ENCODE assay signal across 10 cellular contexts in the genomic region with DNA sequence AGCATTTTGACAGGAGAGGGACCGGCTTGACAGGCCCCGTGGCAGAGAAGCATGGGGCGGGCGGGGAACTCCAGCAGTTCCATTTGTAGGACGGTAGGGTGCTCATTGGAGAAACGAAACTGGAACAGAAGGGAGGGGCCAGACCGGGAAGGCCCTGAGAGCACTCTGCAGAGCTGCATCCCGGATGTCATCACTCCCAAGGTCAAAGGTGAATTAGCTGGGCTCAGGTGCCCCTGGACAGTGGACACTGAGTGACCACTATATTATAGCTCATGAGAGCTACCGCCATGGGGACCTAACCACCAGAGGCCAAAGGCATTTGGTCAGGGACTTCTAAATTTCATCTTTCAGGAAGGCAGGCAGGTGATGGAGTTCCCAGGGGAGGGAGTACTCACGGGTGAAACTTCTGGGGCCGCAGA. TPM values are rescaled to one million over a fixed set of nuclear protein-coding genes. Genes with fewer than 3 reads are reported as not detected.
DNase-seq lines count a peak whose midpoint lies in the region; ATAC-seq, FAIRE-seq and TF ChIP-seq lines count a peak whose summit lies in the region.
"Had no signal": no experiment of that assay in that cellular context is flagged by ENCODE, and none has a peak within 500 bp of the region (broad histone marks: within the 10 kb centered on the region; RNA-seq: fewer than 3 reads in every experiment).

No MANE protein-coding gene starts in this region.

- H2AFZ ChIP-seq in K562 (ENCODE audit: low read depth, low read length) = no peak overlapping the region

- peaks cover 34% of the 10 kb centered on the region for H3K36me3 Mint-ChIP-seq in activated naive CD4-positive, alpha-beta T cell treated with anti-CD3 and anti-CD28 coated beads, Interleukin-2, amount 50 U/mL, for 24 hours

- CTCF ChIA-PET in K562 (lab: Yijun Ruan, JAX; ENCODE audit: low intra/inter-chr PET ratio) = no interaction called here

- in situ Hi-C loops in K562 (cut with MboI) = no loop called here

- FAIRE-seq in K562 (lab: Jason Lieb, UNC) = no peak
- FAIRE-seq: islet of Langerhans, TTC549 had no signal

- no TSS peak for BruUV-seq in K562 (replicated peaks; lab: Mats Ljungman, UMichigan)

- H3K4me1 Mint-ChIP-seq in activated naive CD4-positive, alpha-beta T cell treated with anti-CD3 and anti-CD28 coated beads, Interleukin-2, amount 50 U/mL, for 24 hours = peaks cover 70% of the 10 kb centered on the region

- H3K4me3 ChIP-seq in K562 (no peak overlapping the region), urinary bladder (ENCODE audit: low read depth, low read length) (no peak overlapping the region)

- H3K27me3 ChIP-seq in K562 (ENCODE audit: control insufficient read depth in 2 of 2, insufficient read depth in 2 of 2, low read length in 2 of 2) = no peaks in the 10 kb centered on the region; a peak in 1 of 5 replicates

- H3K9ac ChIP-seq in K562 (ENCODE audit: insufficient read depth in 1 of 2, low read depth in 2 of 2, low read length in 2 of 2) = peak overlapping the region in 1 of 2 experiments; percentile 60; a peak in 1 of 4 replicates

- peaks cover 83% of the 10 kb centered on the region for H3K36me3 ChIP-seq in K562 (ENCODE audit: control insufficient read depth, insufficient read depth, low read length)
- H3K36me3 ChIP-seq in urinary bladder (ENCODE audit: insufficient read depth) = peaks cover 2% of the 10 kb centered on the region

- no peak for TF ChIP-seq CTCF in K562 (IDR thresholded peaks at IDR 0.05 in 2 of 3, conservative IDR thresholded peaks at IDR 0.05 in 1 of 3; ENCODE audit: insufficient read depth in 2 of 3, low read depth in 1 of 3, low read length in 3 of 3)

- H3K9me3 Mint-ChIP-seq in activated naive CD4-positive, alpha-beta T cell treated with anti-CD3 and anti-CD28 coated beads, Interleukin-2, amount 50 U/mL, for 24 hours = no peaks in the 10 kb centered on the region

- no peaks in the 10 kb centered on the region for H3K27me3 Mint-ChIP-seq in activated naive CD4-positive, alpha-beta T cell treated with anti-CD3 and anti-CD28 coated beads, Interleukin-2, amount 50 U/mL, for 24 hours

- TF ChIP-seq POLR2A in K562 (conservative IDR thresholded peaks at IDR 0.05) = no peak

- H3K4me1 ChIP-seq in K562 (replicated peaks in 1 of 2; ENCODE audit: control insufficient read depth in 2 of 2, insufficient read depth in 2 of 2, low read length in 2 of 2) (peaks cover 52 to 53% of the 10 kb centered on the region in 2 experiments), urinary bladder (ENCODE audit: insufficient read depth) (no peaks in the 10 kb centered on the region)

- POLR2A ChIA-PET in K562 (lab: Yijun Ruan, JAX) = interaction anchor here (0.8 to 1.1 kb wide), 5 partner anchors 8 to 27 kb away, joined by 3 to 5 read pairs (median 3); no protein-coding TSS in a partner anchor

- ATAC-seq in K562 = no peak

- peaks cover 22% of the 10 kb centered on the region for H3K9me1 ChIP-seq in K562 (ENCODE audit: control insufficient read depth, insufficient read depth, low read length)

- H3K4me3 Mint-ChIP-seq in activated naive CD4-positive, alpha-beta T cell treated with anti-CD3 and anti-CD28 coated beads, Interleukin-2, amount 50 U/mL, for 24 hours = peak overlapping the region; percentile 97

- WGBS in K562 (ENCODE audit: insufficient coverage, low coverage, missing lambda C conversion rate) = 83% methylated on average over 11 of the region's 11 CpGs
- WGBS in urinary bladder = 64% methylated on average over 11 of the region's 11 CpGs

- intact Hi-C loops in K562 (cut with micrococcal nuclease) = no loop called here

- no peak for TF ChIP-seq RAD21 in K562 (CRISPR knock-in tag; conservative IDR thresholded peaks at IDR 0.05 in 1 of 2, IDR thresholded peaks at IDR 0.05 in 1 of 2)

- DNase-seq in activated naive CD4-positive, alpha-beta T cell (lab: John Stamatoyannopoulos, UW) = no peak
- no peak for DNase-seq in K562 (ENCODE audit: extremely low read depth in 1 of 4, low spot score in 3 of 4)
- DNase-seq in lung microvascular endothelial cell (ENCODE audit: low read depth in 2 of 2) = peak; percentile 51 to 71
- no peak for DNase-seq in DMS79 (lab: John Stamatoyannopoulos, UW)
- DNase-seq in cerebellum (ENCODE audit: low spot score) = no peak
- no peak for DNase-seq in activated CD4-positive, alpha-beta T cell treated with anti-CD3 and anti-CD28 coated beads for 48 hours

- H4K20me1 ChIP-seq in K562 (replicated peaks; ENCODE audit: control insufficient read depth, insufficient read depth, low read length) = peaks cover 68% of the 10 kb centered on the region

- H3K27ac ChIP-seq in K562 (ENCODE audit: extremely low read depth, low read depth, low read length) (no peak overlapping the region), urinary bladder (ENCODE audit: low read depth) (peak overlapping the region; percentile 87)

- peaks cover 52% of the 10 kb centered on the region for H3K79me2 ChIP-seq in K562 (ENCODE audit: control insufficient read depth, insufficient read depth, low read length)

- H3K27ac Mint-ChIP-seq in activated naive CD4-positive, alpha-beta T cell treated with anti-CD3 and anti-CD28 coated beads, Interleukin-2, amount 50 U/mL, for 24 hours = no peak overlapping the region

- H3K4me2 ChIP-seq in K562 (ENCODE audit: insufficient read depth, low read length) = no peak overlapping the region

- H3K9me3 ChIP-seq in K562 (replicated peaks; ENCODE audit: control insufficient read depth, insufficient read depth, low read depth, low read length) = no peaks in the 10 kb centered on the region

- TF ChIP-seq EP300 in K562 (IDR thresholded peaks at IDR 0.05; ENCODE audit: low read length) = no peak

RNA-seq across cellular contexts. Expression of a gene that starts 7.3 kb away (rescaled TPM):
- 18.4 and 48.8 TPM in 2 replicates for total RNA-seq in K562 (2011; cell fraction: chromatin; rRNA removed; ENCODE audit: low replicate concordance)
- total RNA-seq in K562 (2011; cell fraction: nucleolus; rRNA removed) = 34.9 and 41.4 TPM in 2 replicates
- total RNA-seq in K562 (2011; cell fraction: nucleoplasm; rRNA removed) = 17.7 and 23.9 TPM in 2 replicates
- total RNA-seq in K562 (2014; rRNA removed) (16.8 and 23.2 TPM in 2 replicates), K562 (2014; rRNA removed; fragmentation: Illumina TruSeq; extraction: Trizol) (5.6 and 7.9 TPM in 2 replicates), K562 (2015; rRNA removed; fragmentation: Illumina TruSeq; extraction: Trizol) (9.2 and 9.8 TPM in 2 replicates), K562 (2021) (18.1 and 18.9 TPM in 2 replicates), lung microvascular endothelial cell (7.6 and 10.5 TPM in 2 replicates), urinary bladder (13.7 TPM), cerebellum (5.4 TPM)
- polyA plus RNA-seq in K562 (2011; rRNA removed) (14.2 and 14.5 TPM in 2 replicates), K562 (2014; fragmentation: Illumina TruSeq; extraction: Trizol) (12.7 and 13.3 TPM in 2 replicates), K562 (2014; fragmentation: Nextera tagmentation; extraction: Ambion mirVana) (under 1 TPM; 0.72 to 0.89 TPM), K562 (2014; rRNA removed) (10.9 and 11.4 TPM in 2 replicates), urinary bladder (90.2 TPM)
- polyA plus RNA-seq in K562 (2011; cell fraction: cytosol; rRNA removed) = 16.4 and 30.7 TPM in 2 replicates
- polyA plus RNA-seq in K562 (2011; cell fraction: nucleus; rRNA removed) = 25.6 and 46.6 TPM in 2 replicates
- 16.6 and 24.6 TPM in 2 replicates for polyA plus RNA-seq in K562 (2012)
- polyA minus RNA-seq in K562 (2011; rRNA and poly(A)+ RNA removed) = 14.7 and 23.4 TPM in 2 replicates
- polyA minus RNA-seq in K562 (2011; cell fraction: cytosol; rRNA and poly(A)+ RNA removed) = 13.8 and 19.9 TPM in 2 replicates
- 21.9 and 22.3 TPM in 2 replicates for polyA minus RNA-seq in K562 (2011; cell fraction: nucleus; rRNA and poly(A)+ RNA removed)

RNA-seq across cellular contexts. Expression of a gene that starts 38.6 kb away (rescaled TPM):
- total RNA-seq in K562 (2011; cell fraction: chromatin; rRNA removed; ENCODE audit: low replicate concordance) = 7.6 and 12.4 TPM in 2 replicates
- 5.8 and 6.7 TPM in 2 replicates for total RNA-seq in K562 (2011; cell fraction: nucleolus; rRNA removed)
- 5.1 and 8.2 TPM in 2 replicates for total RNA-seq in K562 (2011; cell fraction: nucleoplasm; rRNA removed)
- total RNA-seq in K562 (2014; rRNA removed) = 0.36 and 0.37 TPM in 2 replicates
- total RNA-seq in K562 (2014; rRNA removed; fragmentation: Illumina TruSeq; extraction: Trizol) = 0.32 and 0.47 TPM in 2 replicates
- total RNA-seq in K562 (2015; rRNA removed; fragmentation: Illumina TruSeq; extraction: Trizol) = 0.83 and 1.2 TPM in 2 replicates
- total RNA-seq in K562 (2021) = 1.4 and 1.7 TPM in 2 replicates
- polyA plus RNA-seq in K562 (2011; rRNA removed) = 0.84 and 1.1 TPM in 2 replicates
- 0.66 and 1.1 TPM in 2 replicates for polyA plus RNA-seq in K562 (2011; cell fraction: cytosol; rRNA removed)
- 5.1 and 6.7 TPM in 2 replicates for polyA plus RNA-seq in K562 (2011; cell fraction: nucleus; rRNA removed)
- 1.3 and 2.7 TPM in 2 replicates for polyA plus RNA-seq in K562 (2012)
- 0.70 and 0.94 TPM in 2 replicates for polyA plus RNA-seq in K562 (2014; fragmentation: Illumina TruSeq; extraction: Trizol)
- under 1 TPM; 0.22 to 0.35 TPM for polyA plus RNA-seq in K562 (2014; fragmentation: Nextera tagmentation; extraction: Ambion mirVana)
- polyA plus RNA-seq in K562 (2014; rRNA removed) = 0.93 and 1.4 TPM in 2 replicates
- polyA minus RNA-seq in K562 (2011; rRNA and poly(A)+ RNA removed) = 1.3 and 2.1 TPM in 2 replicates
- polyA minus RNA-seq in K562 (2011; cell fraction: cytosol; rRNA and poly(A)+ RNA removed) = 0.67 TPM in 1 of 2 replicates, not detected in the other
- polyA minus RNA-seq in K562 (2011; cell fraction: nucleus; rRNA and poly(A)+ RNA removed) = 3.5 and 4.1 TPM in 2 replicates
- total RNA-seq in lung microvascular endothelial cell = 1.3 and 1.6 TPM in 2 replicates
- total RNA-seq in urinary bladder = 4.3 TPM
- 3.3 TPM for polyA plus RNA-seq in urinary bladder
- total RNA-seq in cerebellum = 9.7 TPM

RNA-seq across cellular contexts. Expression of a gene that starts 38.7 kb away (rescaled TPM):
- total RNA-seq in K562 (2011; cell fraction: chromatin; rRNA removed; ENCODE audit: low replicate concordance) = 170 and 347 TPM in 2 replicates
- total RNA-seq in K562 (2011; cell fraction: nucleolus; rRNA removed) = 220 and 236 TPM in 2 replicates
- 186 and 187 TPM in 2 replicates for total RNA-seq in K562 (2011; cell fraction: nucleoplasm; rRNA removed)
- total RNA-seq in K562 (2014; rRNA removed) (67.6 and 83.5 TPM in 2 replicates), K562 (2014; rRNA removed; fragmentation: Illumina TruSeq; extraction: Trizol) (39.7 and 46.8 TPM in 2 replicates), K562 (2015; rRNA removed; fragmentation: Illumina TruSeq; extraction: Trizol) (65.3 and 67.6 TPM in 2 replicates), K562 (2021) (80.7 and 81.2 TPM in 2 replicates), lung microvascular endothelial cell (22.4 and 31.3 TPM in 2 replicates), urinary bladder (28.2 TPM), cerebellum (38.1 TPM)
- polyA plus RNA-seq in K562 (2011; rRNA removed) (87.9 and 116 TPM in 2 replicates), K562 (2014; fragmentation: Illumina TruSeq; extraction: Trizol) (71.3 and 81.3 TPM in 2 replicates), K562 (2014; fragmentation: Nextera tagmentation; extraction: Ambion mirVana) (10 to 100 TPM in 1 of 2 experiments, 1 to 10 TPM in 1; 8.4 to 14.0 TPM), K562 (2014; rRNA removed) (75.3 and 82.3 TPM in 2 replicates), urinary bladder (61.6 TPM)
- polyA plus RNA-seq in K562 (2011; cell fraction: cytosol; rRNA removed) = 88.5 and 108 TPM in 2 replicates
- polyA plus RNA-seq in K562 (2011; cell fraction: nucleus; rRNA removed) = 454 and 537 TPM in 2 replicates
- polyA plus RNA-seq in K562 (2012) = 72.8 and 104 TPM in 2 replicates
- polyA minus RNA-seq in K562 (2011; rRNA and poly(A)+ RNA removed) = 48.5 and 49.2 TPM in 2 replicates
- 42.4 and 49.5 TPM in 2 replicates for polyA minus RNA-seq in K562 (2011; cell fraction: cytosol; rRNA and poly(A)+ RNA removed)
- 120 and 149 TPM in 2 replicates for polyA minus RNA-seq in K562 (2011; cell fraction: nucleus; rRNA and poly(A)+ RNA removed)

RNA-seq across cellular contexts. Expression of a gene that starts 46.3 kb away (rescaled TPM):
- 0.33 and 1.4 TPM in 2 replicates for total RNA-seq in K562 (2011; cell fraction: chromatin; rRNA removed; ENCODE audit: low replicate concordance)
- 0.53 and 1.0 TPM in 2 replicates for total RNA-seq in K562 (2011; cell fraction: nucleolus; rRNA removed)
- total RNA-seq in K562 (2011; cell fraction: nucleoplasm; rRNA removed) = 0.51 and 0.53 TPM in 2 replicates
- 0.04 and 0.27 TPM in 2 replicates for total RNA-seq in K562 (2014; rRNA removed)
- total RNA-seq in K562 (2014; rRNA removed; fragmentation: Illumina TruSeq; extraction: Trizol) = 0.04 TPM in 1 of 2 replicates, not detected in the other
- 0.04 TPM in 1 of 2 replicates, not detected in the other for total RNA-seq in K562 (2015; rRNA removed; fragmentation: Illumina TruSeq; extraction: Trizol)
- 0.04 and 0.09 TPM in 2 replicates for total RNA-seq in K562 (2021)
- polyA plus RNA-seq in K562 (2011; rRNA removed) = 0.04 and 0.11 TPM in 2 replicates
- polyA plus RNA-seq in K562 (2011; cell fraction: cytosol; rRNA removed) = 0.04 and 0.13 TPM in 2 replicates
- 0.34 and 0.57 TPM in 2 replicates for polyA plus RNA-seq in K562 (2011; cell fraction: nucleus; rRNA removed)
- 0.15 and 0.17 TPM in 2 replicates for polyA plus RNA-seq in K562 (2012)
- 0.03 and 0.04 TPM in 2 replicates for polyA plus RNA-seq in K562 (2014; fragmentation: Illumina TruSeq; extraction: Trizol)
- polyA plus RNA-seq in K562 (2014; fragmentation: Nextera tagmentation; extraction: Ambion mirVana) = not detected
- polyA plus RNA-seq in K562 (2014; rRNA removed) = 0.04 and 0.07 TPM in 2 replicates
- polyA minus RNA-seq in K562 (2011; rRNA and poly(A)+ RNA removed) = 0.12 and 0.14 TPM in 2 replicates
- 0.38 TPM in 1 of 2 replicates, not detected in the other for polyA minus RNA-seq in K562 (2011; cell fraction: cytosol; rRNA and poly(A)+ RNA removed)
- 0.22 and 0.27 TPM in 2 replicates for polyA minus RNA-seq in K562 (2011; cell fraction: nucleus; rRNA and poly(A)+ RNA removed)
- not detected in 2 replicates for total RNA-seq in lung microvascular endothelial cell
- 1.1 TPM for total RNA-seq in urinary bladder
- 0.03 TPM for polyA plus RNA-seq in urinary bladder
- not detected for total RNA-seq in cerebellum

Comparison
In these comparisons a context has a peak if more than half of its experiments do, and no peak if none do; other contexts are left out.
1. DNase-seq: peak in lung microvascular endothelial cell (2 of 2); none in activated naive CD4-positive, alpha-beta T cell (0 of 4), K562 (0 of 4), DMS79 (single experiment), cerebellum (single experiment) and activated CD4-positive, alpha-beta T cell treated with anti-CD3 and anti-CD28 coated beads for 48 hours (single experiment).